15 cellular contexts compared by ENCODE assay signal in genomic region chr11:106724293-106724892, GRCh38.
A peak's percentile ranks its signal among the peaks of the same experiment; 100 is the strongest.
DNase-seq lines count a peak whose midpoint lies in the region; ATAC-seq and TF ChIP-seq lines count a peak whose summit lies in the region.
"Had no signal": no experiment of that assay in that cellular context is flagged by ENCODE, and none has a peak within 500 bp of the region (broad histone marks: within the 10 kb centered on the region; RNA-seq: fewer than 3 reads in every experiment).

No MANE protein-coding gene starts in this region.

- no peaks in the 10 kb centered on the region for H3K27me3 ChIP-seq in endocrine pancreas (ENCODE audit: control insufficient read depth, insufficient read depth, low read length)
- H3K27me3 ChIP-seq: neutrophil had no signal

- H3K4me1 ChIP-seq in endocrine pancreas (ENCODE audit: control insufficient read depth, insufficient read depth, low read length): peaks cover 4% of the 10 kb centered on the region

- H3K27me3 Mint-ChIP-seq in activated T-cell treated with anti-CD3 and anti-CD28 coated beads, Interleukin-2, amount 50 U/mL, for 24 hours: no peaks in the 10 kb centered on the region
- H3K27me3 Mint-ChIP-seq: activated naive CD8-positive, alpha-beta T cell; CD4-positive, alpha-beta T cell; memory B cell had no signal

- ATAC-seq in HG02588 (IDR thresholded peaks at IDR 0.05; ENCODE audit: unreplicated experiment) (no peak), GM21576 (IDR thresholded peaks at IDR 0.05; ENCODE audit: unreplicated experiment) (no peak)
- ATAC-seq: esophagus mucosa had no signal

- H3K9me3 Mint-ChIP-seq in activated T-cell treated with anti-CD3 and anti-CD28 coated beads, Interleukin-2, amount 50 U/mL, for 24 hours: peaks cover 9% of the 10 kb centered on the region
- H3K9me3 Mint-ChIP-seq: memory B cell had no signal

- no peaks in the 10 kb centered on the region for H3K9me3 ChIP-seq in endocrine pancreas (ENCODE audit: control insufficient read depth, low read length)
- H3K9me3 ChIP-seq: neutrophil had no signal

- no peak overlapping the region for H3K4me3 Mint-ChIP-seq in activated T-cell treated with anti-CD3 and anti-CD28 coated beads, Interleukin-2, amount 50 U/mL, for 24 hours
- H3K4me3 Mint-ChIP-seq: activated naive CD8-positive, alpha-beta T cell; CD4-positive, alpha-beta T cell; memory B cell had no signal

- H3K4me1 Mint-ChIP-seq in activated T-cell treated with anti-CD3 and anti-CD28 coated beads, Interleukin-2, amount 50 U/mL, for 24 hours (ENCODE audit: low read depth): no peaks in the 10 kb centered on the region
- H3K4me1 Mint-ChIP-seq: memory B cell had no signal

- H3K36me3 ChIP-seq in endocrine pancreas (ENCODE audit: control insufficient read depth, insufficient read depth, low read length): no peaks in the 10 kb centered on the region
- H3K36me3 ChIP-seq: neutrophil, WERI-Rb-1 had no signal

- DNase-seq in H4 (ENCODE audit: low spot score) (peak; percentile 24), NCI-H2196 (lab: John Stamatoyannopoulos, UW; ENCODE audit: unreplicated experiment) (peak; percentile 89), retinal pigment epithelial cell (ENCODE audit: low read depth) (peak; percentile 56), HK-2 (ENCODE audit: unreplicated experiment) (no peak)
- no peak for DNase-seq in activated T-cell treated with anti-CD3 and anti-CD28 coated beads, Interleukin-2, amount 50 U/mL, for 24 hours
- DNase-seq: CD4-positive, alpha-beta T cell; MM.1S; WERI-Rb-1 had no signal

- TF ChIP-seq CTCF in retinal pigment epithelial cell (conservative IDR thresholded peaks at IDR 0.05; ENCODE audit: low read depth, low read length): no peak

- H3K4me3 ChIP-seq in endocrine pancreas (ENCODE audit: control insufficient read depth, insufficient read depth, low read length) (peak overlapping the region; percentile 10), retinal pigment epithelial cell (ENCODE audit: low read length) (no peak overlapping the region)

- H3K36me3 Mint-ChIP-seq in activated T-cell treated with anti-CD3 and anti-CD28 coated beads, Interleukin-2, amount 50 U/mL, for 24 hours (ENCODE audit: low read depth): no peaks in the 10 kb centered on the region
- H3K36me3 Mint-ChIP-seq: activated naive CD8-positive, alpha-beta T cell; memory B cell had no signal

- H3K9ac ChIP-seq in endocrine pancreas (ENCODE audit: control insufficient read depth, insufficient read depth, low read length): no peak overlapping the region

- H3K27ac Mint-ChIP-seq in activated T-cell treated with anti-CD3 and anti-CD28 coated beads, Interleukin-2, amount 50 U/mL, for 24 hours: no peak overlapping the region
- H3K27ac Mint-ChIP-seq: activated naive CD8-positive, alpha-beta T cell; CD4-positive, alpha-beta T cell; memory B cell had no signal

Comparison
In these comparisons a context has a peak if more than half of its experiments do, and no peak if none do; other contexts are left out.
1. DNase-seq: peak in H4 (single experiment), NCI-H2196 (single experiment) and retinal pigment epithelial cell (single experiment); none in HK-2 (single experiment) and activated T-cell treated with anti-CD3 and anti-CD28 coated beads, Interleukin-2, amount 50 U/mL, for 24 hours (single experiment).